In genomic region chr1:53465023-53465957, GRCh38 we compare ENCODE assay signal across 17 cellular contexts. TPM values are rescaled to one million over a fixed set of nuclear protein-coding genes. Genes with fewer than 3 reads are reported as not detected.
DNase-seq lines count a peak whose midpoint lies in the region; ATAC-seq and TF ChIP-seq lines count a peak whose summit lies in the region.
"Had no signal": no experiment of that assay in that cellular context is flagged by ENCODE, and none has a peak within 500 bp of the region (broad histone marks: within the 10 kb centered on the region; RNA-seq: fewer than 3 reads in every experiment).

No MANE protein-coding gene starts in this region.

- H3K36me3 ChIP-seq in WERI-Rb-1: no peaks in the 10 kb centered on the region
- no peaks in the 10 kb centered on the region for H3K36me3 ChIP-seq in colonic mucosa
- no peaks in the 10 kb centered on the region for H3K36me3 ChIP-seq in suprapubic skin
- H3K36me3 ChIP-seq in hepatocyte (replicated peaks; ENCODE audit: insufficient read depth, low read depth): no peaks in the 10 kb centered on the region
- H3K36me3 ChIP-seq: BLaER1 treated with 17β-estradiol and CSF1 and Interleukin-3, amounts not matched to agents 10 nM and 100 nM; SJCRH30 had no signal

- no peak overlapping the region for H2AFZ ChIP-seq in hepatocyte

- H3K9me3 Mint-ChIP-seq in stimulated activated effector memory CD8-positive, alpha-beta T cell treated with anti-CD3 and anti-CD28 coated beads, Interleukin-12 subunit alpha, Interleukin-12 subunit beta, amount 100 ng/mL, for 72 hours: no peaks in the 10 kb centered on the region

- no peak for TF ChIP-seq POLR2A in suprapubic skin (IDR thresholded peaks at IDR 0.05)

- peak overlapping the region; percentile 37 for H3K27ac Mint-ChIP-seq in stimulated activated effector memory CD8-positive, alpha-beta T cell treated with anti-CD3 and anti-CD28 coated beads, Interleukin-12 subunit alpha, Interleukin-12 subunit beta, amount 100 ng/mL, for 72 hours
- H3K27ac Mint-ChIP-seq: IgD-negative memory B cell had no signal

- TF ChIP-seq EP300 in suprapubic skin (IDR thresholded peaks at IDR 0.05): no peak

- H3K9me3 ChIP-seq in WERI-Rb-1 (ENCODE audit: severe bottlenecking) (no peaks in the 10 kb centered on the region), colonic mucosa (no peaks in the 10 kb centered on the region), suprapubic skin (no peaks in the 10 kb centered on the region), hepatocyte (ENCODE audit: low read depth) (no peaks in the 10 kb centered on the region)
- H3K9me3 ChIP-seq: BLaER1 treated with 17β-estradiol and CSF1 and Interleukin-3, amounts not matched to agents 10 nM and 100 nM; SJCRH30 had no signal

- H3K36me3 Mint-ChIP-seq in stimulated activated effector memory CD8-positive, alpha-beta T cell treated with anti-CD3 and anti-CD28 coated beads, Interleukin-12 subunit alpha, Interleukin-12 subunit beta, amount 100 ng/mL, for 72 hours: no peaks in the 10 kb centered on the region
- H3K36me3 Mint-ChIP-seq: IgD-negative memory B cell had no signal

- no peak overlapping the region for H3K9ac ChIP-seq in colonic mucosa (ENCODE audit: low read depth in 2 of 2, low read length in 2 of 2)
- H3K9ac ChIP-seq: BLaER1 treated with 17β-estradiol and CSF1 and Interleukin-3, amounts not matched to agents 10 nM and 100 nM had no signal

- 73% methylated on average over 4 of the region's 4 CpGs for WGBS in suprapubic skin
- 59% methylated on average over 4 of the region's 4 CpGs for WGBS in hepatocyte (ENCODE audit: low lambda C conversion rate, missing lambda C conversion rate)

- TF ChIP-seq CTCF in WERI-Rb-1 (IDR thresholded peaks at IDR 0.05; ENCODE audit: low read depth, low read length) (no peak), colonic mucosa (IDR thresholded peaks at IDR 0.05) (no peak), suprapubic skin (IDR thresholded peaks at IDR 0.05) (no peak), hepatocyte (IDR thresholded peaks at IDR 0.05; ENCODE audit: poor library complexity) (no peak)

- peaks cover 5% of the 10 kb centered on the region for H3K4me1 Mint-ChIP-seq in stimulated activated effector memory CD8-positive, alpha-beta T cell treated with anti-CD3 and anti-CD28 coated beads, Interleukin-12 subunit alpha, Interleukin-12 subunit beta, amount 100 ng/mL, for 72 hours

- no peak overlapping the region for H3K4me2 ChIP-seq in hepatocyte
- H3K4me2 ChIP-seq: BLaER1 treated with 17β-estradiol and CSF1 and Interleukin-3, amounts not matched to agents 10 nM and 100 nM had no signal

- H3K4me3 ChIP-seq in WERI-Rb-1 (ENCODE audit: low read depth, low read length): no peak overlapping the region
- H3K4me3 ChIP-seq in colonic mucosa: no peak overlapping the region
- H3K4me3 ChIP-seq in suprapubic skin: no peak overlapping the region
- H3K4me3 ChIP-seq in hepatocyte: no peak overlapping the region
- H3K4me3 ChIP-seq: BLaER1 treated with 17β-estradiol and CSF1 and Interleukin-3, amounts not matched to agents 10 nM and 100 nM; SJCRH30 had no signal

- H3K27ac ChIP-seq in WERI-Rb-1 (no peak overlapping the region), colonic mucosa (no peak overlapping the region), suprapubic skin (no peak overlapping the region), hepatocyte (no peak overlapping the region)
- H3K27ac ChIP-seq: BLaER1 treated with 17β-estradiol and CSF1 and Interleukin-3, amounts not matched to agents 10 nM and 100 nM; RWPE1; SJCRH30 had no signal

- H4K20me1 ChIP-seq in hepatocyte (ENCODE audit: insufficient read depth, poor library complexity, severe bottlenecking): no peaks in the 10 kb centered on the region
- H4K20me1 ChIP-seq: BLaER1 treated with 17β-estradiol and CSF1 and Interleukin-3, amounts not matched to agents 10 nM and 100 nM had no signal

- H3K27me3 ChIP-seq in WERI-Rb-1 (ENCODE audit: insufficient read depth, low read depth, severe bottlenecking) (no peaks in the 10 kb centered on the region), colonic mucosa (no peaks in the 10 kb centered on the region), suprapubic skin (no peaks in the 10 kb centered on the region), hepatocyte (no peaks in the 10 kb centered on the region)
- H3K27me3 ChIP-seq: BLaER1 treated with 17β-estradiol and CSF1 and Interleukin-3, amounts not matched to agents 10 nM and 100 nM had no signal

- H3K4me1 ChIP-seq in colonic mucosa (no peaks in the 10 kb centered on the region), suprapubic skin (peaks cover 3% of the 10 kb centered on the region), hepatocyte (ENCODE audit: insufficient read depth) (no peaks in the 10 kb centered on the region)
- H3K4me1 ChIP-seq: SJCRH30 had no signal

- no peaks in the 10 kb centered on the region for H3K79me2 ChIP-seq in hepatocyte

- H3K9me2 ChIP-seq in hepatocyte (replicated peaks; ENCODE audit: insufficient read depth): no peaks in the 10 kb centered on the region

- no peak overlapping the region for H3K4me3 Mint-ChIP-seq in stimulated activated effector memory CD8-positive, alpha-beta T cell treated with anti-CD3 and anti-CD28 coated beads, Interleukin-12 subunit alpha, Interleukin-12 subunit beta, amount 100 ng/mL, for 72 hours
- H3K4me3 Mint-ChIP-seq: IgD-negative memory B cell had no signal

- intact Hi-C loops in colonic mucosa (cut with DNase I): no loop called here

- ATAC-seq in stimulated activated effector memory CD8-positive, alpha-beta T cell treated with anti-CD3 and anti-CD28 coated beads, Interleukin-12 subunit alpha, Interleukin-12 subunit beta, amount 100 ng/mL, for 72 hours: no peak

- DNase-seq in activated CD8-positive, alpha-beta memory T cell treated with anti-CD3 and anti-CD28 coated beads for 24 hours: peak; percentile 19
- DNase-seq in activated CD8-positive, alpha-beta memory T cell treated with anti-CD3 and anti-CD28 coated beads, Interleukin-2, amount 50 U/mL, for 48 hours: no peak
- DNase-seq in NCI-H1694 treated with DMSO at 0.1 percent for 48 hours (lab: John Stamatoyannopoulos, UW) (peak; percentile 98), WERI-Rb-1 (peak; percentile 44), colonic mucosa (no peak), suprapubic skin (ENCODE audit: low spot score in 2 of 2) (no peak), hepatocyte (ENCODE audit: low spot score) (no peak)
- DNase-seq in stimulated activated effector memory CD8-positive, alpha-beta T cell treated with anti-CD3 and anti-CD28 coated beads, Interleukin-12 subunit alpha, Interleukin-12 subunit beta, amount 100 ng/mL, for 72 hours (ENCODE audit: low spot score in 2 of 2): no peak
- DNase-seq: DMS153; NCI-H1092; NK-92 treated with Interleukin-12 subunit alpha and Interleukin-12 subunit beta, amount 100 ng/mL, for 24 hours; SJCRH30 had no signal

RNA-seq across cellular contexts. Expression of gene DMRTB1, which starts 6.1 kb away (rescaled TPM):
- not detected for total RNA-seq in colonic mucosa
- total RNA-seq in suprapubic skin: not detected
- not detected in 2 replicates for total RNA-seq in hepatocyte
- not detected in 2 replicates for polyA plus RNA-seq in hepatocyte
- total RNA-seq: A172, HT-29, SJCRH30 had no signal
- polyA plus RNA-seq: IgD-negative memory B cell had no signal

Comparison
In these comparisons a context has a peak if more than half of its experiments do, and no peak if none do; other contexts are left out.
1. DNase-seq: peak in activated CD8-positive, alpha-beta memory T cell treated with anti-CD3 and anti-CD28 coated beads for 24 hours (single experiment), NCI-H1694 treated with DMSO at 0.1 percent for 48 hours (single experiment) and WERI-Rb-1 (single experiment); none in activated CD8-positive, alpha-beta memory T cell treated with anti-CD3 and anti-CD28 coated beads, Interleukin-2, amount 50 U/mL, for 48 hours (single experiment), stimulated activated effector memory CD8-positive, alpha-beta T cell treated with anti-CD3 and anti-CD28 coated beads, Interleukin-12 subunit alpha, Interleukin-12 subunit beta, amount 100 ng/mL, for 72 hours (0 of 2), colonic mucosa (single experiment), suprapubic skin (0 of 2) and hepatocyte (single experiment).